18 cellular contexts compared by ENCODE assay signal in genomic region chr16:25114121-25114520, GRCh38. TPM values are rescaled to one million over a fixed set of nuclear protein-coding genes. Genes with fewer than 3 reads are reported as not detected.
A peak's percentile ranks its signal among the peaks of the same experiment; 100 is the strongest.
DNase-seq lines count a peak whose midpoint lies in the region; ATAC-seq and TF ChIP-seq lines count a peak whose summit lies in the region.
"Had no signal": no experiment of that assay in that cellular context is flagged by ENCODE, and none has a peak within 500 bp of the region (broad histone marks: within the 10 kb centered on the region; RNA-seq: fewer than 3 reads in every experiment).

No MANE protein-coding gene starts in this region.

- H3K4me3 ChIP-seq in OCI-LY7 (ENCODE audit: low read depth, low read length, poor library complexity, severe bottlenecking) = no peak overlapping the region

- peak overlapping the region; percentile 24 for H3K4me3 Mint-ChIP-seq in activated naive CD4-positive, alpha-beta T cell treated with anti-CD3 and anti-CD28 coated beads, Interleukin-2, amount 50 U/mL, for 24 hours
- peak overlapping the region in 8 of 10 donors; percentile 18 to 77 (median 38) for H3K4me3 Mint-ChIP-seq in naive thymus-derived CD8-positive, alpha-beta T cell
- peak overlapping the region; percentile 64 for H3K4me3 Mint-ChIP-seq in type B pancreatic cell
- H3K4me3 Mint-ChIP-seq: HFFc6 had no signal

- peaks cover 4% of the 10 kb centered on the region; the same call in 1 of the 2 replicates for H3K36me3 ChIP-seq in OCI-LY7 (ENCODE audit: insufficient read depth, low read length)

- POLR2A ChIA-PET in OCI-LY7 (lab: Charles Lee) = no interaction called here
- POLR2A ChIA-PET in naive thymus-derived CD8-positive, alpha-beta T cell (lab: Charles Lee) = no interaction called here

- no peaks in the 10 kb centered on the region for H3K9me3 Mint-ChIP-seq in activated naive CD4-positive, alpha-beta T cell treated with anti-CD3 and anti-CD28 coated beads, Interleukin-2, amount 50 U/mL, for 24 hours
- H3K9me3 Mint-ChIP-seq in naive thymus-derived CD8-positive, alpha-beta T cell = no peaks in the 10 kb centered on the region
- H3K9me3 Mint-ChIP-seq in type B pancreatic cell = no peaks in the 10 kb centered on the region
- H3K9me3 Mint-ChIP-seq: HFFc6 had no signal

- no peaks in the 10 kb centered on the region for H3K9me2 ChIP-seq in OCI-LY7 (ENCODE audit: insufficient read depth, low read length)

- peak overlapping the region; percentile 12 for H3K27ac Mint-ChIP-seq in activated naive CD4-positive, alpha-beta T cell treated with anti-CD3 and anti-CD28 coated beads, Interleukin-2, amount 50 U/mL, for 24 hours
- H3K27ac Mint-ChIP-seq in naive thymus-derived CD8-positive, alpha-beta T cell = peak overlapping the region in 3 of 10 donors; percentile 18 to 67 (median 33)
- H3K27ac Mint-ChIP-seq in type B pancreatic cell = no peak overlapping the region
- H3K27ac Mint-ChIP-seq: HFFc6 had no signal

- peaks cover 36% of the 10 kb centered on the region; the same call in 1 of the 2 replicates for H3K79me2 ChIP-seq in OCI-LY7 (ENCODE audit: insufficient read depth, low read depth, low read length)

- ATAC-seq in naive thymus-derived CD8-positive, alpha-beta T cell = no peak
- no peak for ATAC-seq in GM18858 (IDR thresholded peaks at IDR 0.05; ENCODE audit: unreplicated experiment)

- peaks cover 66% of the 10 kb centered on the region for H3K4me1 Mint-ChIP-seq in activated naive CD4-positive, alpha-beta T cell treated with anti-CD3 and anti-CD28 coated beads, Interleukin-2, amount 50 U/mL, for 24 hours
- H3K4me1 Mint-ChIP-seq in naive thymus-derived CD8-positive, alpha-beta T cell = peaks cover 42 to 85% (median 69%) of the 10 kb centered on the region in 4 donors
- peaks cover 42% of the 10 kb centered on the region for H3K4me1 Mint-ChIP-seq in type B pancreatic cell (ENCODE audit: unreplicated experiment)

- no peak for TF ChIP-seq POLR2A in erythroblast (IDR thresholded peaks at IDR 0.05; ENCODE audit: low read length)

- H4K20me1 ChIP-seq in OCI-LY7 (ENCODE audit: insufficient read depth, low read length) = no peaks in the 10 kb centered on the region; the same call in 1 of the 2 replicates

- H3K4me2 ChIP-seq in OCI-LY7 (ENCODE audit: low read length) = 0 out of 2 replicates have a peak overlapping the region, but pooled peaks have one; percentile 20

- H3K4me1 ChIP-seq in OCI-LY7 (ENCODE audit: insufficient read depth, low read length, poor library complexity, severe bottlenecking) = peaks cover 12% of the 10 kb centered on the region

- no peak overlapping the region for H3K27ac ChIP-seq in OCI-LY7 (ENCODE audit: low read depth, low read length, poor library complexity, severe bottlenecking)

- CTCF ChIA-PET in OCI-LY7 (lab: Charles Lee; ENCODE audit: unreplicated experiment) = no interaction called here

- H2AFZ ChIP-seq in OCI-LY7 (ENCODE audit: low read length) = no peak overlapping the region

- intact Hi-C loops in OCI-LY7 (cut with micrococcal nuclease; ENCODE audit: unreplicated experiment) = no loop called here

- no peaks in the 10 kb centered on the region for H3K27me3 Mint-ChIP-seq in activated naive CD4-positive, alpha-beta T cell treated with anti-CD3 and anti-CD28 coated beads, Interleukin-2, amount 50 U/mL, for 24 hours
- no peaks in the 10 kb centered on the region for H3K27me3 Mint-ChIP-seq in naive thymus-derived CD8-positive, alpha-beta T cell
- H3K27me3 Mint-ChIP-seq in type B pancreatic cell = no peaks in the 10 kb centered on the region

- no peak for TF ChIP-seq CTCF in OCI-LY7 (conservative IDR thresholded peaks at IDR 0.05; ENCODE audit: low read length)
- no peak for TF ChIP-seq CTCF in type B pancreatic cell (conservative IDR thresholded peaks at IDR 0.05)

- H3K36me3 Mint-ChIP-seq in activated naive CD4-positive, alpha-beta T cell treated with anti-CD3 and anti-CD28 coated beads, Interleukin-2, amount 50 U/mL, for 24 hours = peaks cover 6% of the 10 kb centered on the region
- H3K36me3 Mint-ChIP-seq in naive thymus-derived CD8-positive, alpha-beta T cell = peaks cover 3 to 45% (median 4%) of the 10 kb centered on the region in 3 donors
- peaks cover 9% of the 10 kb centered on the region for H3K36me3 Mint-ChIP-seq in type B pancreatic cell

- H3K9me3 ChIP-seq in OCI-LY7 (ENCODE audit: low read length) = no peaks in the 10 kb centered on the region

- no TSS peak for BruUV-seq in OCI-LY7 (replicated peaks; lab: Mats Ljungman, UMichigan)

- DNase-seq in activated naive CD4-positive, alpha-beta T cell treated with Interleukin-2 at 50 U/mL for 16 hours = no peak
- no peak for DNase-seq in OCI-LY7 (ENCODE audit: low spot score)
- no peak for DNase-seq in naive thymus-derived CD8-positive, alpha-beta T cell
- DNase-seq in type B pancreatic cell (ENCODE audit: extremely low spot score, unreplicated experiment) = no peak
- DNase-seq in erythroblast (lab: John Stamatoyannopoulos, UW) = no peak
- DNase-seq in stimulated activated CD4-positive, alpha-beta T cell treated with anti-CD3 and anti-CD28 coated beads, Interleukin-4, amount 100 ng/mL, for 24 hours = no peak
- DNase-seq: 8988T, HFFc6, KG1, NCI-H1417, NCI-H187, NCI-H2227 treated with DMSO at 0.1 percent for 48 hours, NCI-H510A treated with DMSO at 0.1 percent for 48 hours, NCI-H774, RPMI8226, SHP77 treated with DMSO at 0.1 percent for 48 hours had no signal

RNA-seq across cellular contexts. Expression of gene LCMT1, which starts 2.6 kb away (rescaled TPM):
- total RNA-seq in OCI-LY7 (2014; rRNA removed; shearing (Covaris generic)) = 19.4 and 31.3 TPM in 2 replicates
- 41.1 and 42.0 TPM in 2 replicates for total RNA-seq in OCI-LY7 (2022)
- total RNA-seq in naive thymus-derived CD8-positive, alpha-beta T cell = 10 to 100 TPM; 29.9 to 35.0 TPM
- 10 to 100 TPM; 38.7 to 41.4 (median 40.6) TPM for polyA plus RNA-seq in naive thymus-derived CD8-positive, alpha-beta T cell
- total RNA-seq in type B pancreatic cell (ENCODE audit: low replicate concordance) = 63.8 and 65.7 TPM in 2 replicates
